19 cellular contexts compared by ENCODE assay signal in genomic region chr3:157906627-157907026, GRCh38.
DNase-seq lines count a peak whose midpoint lies in the region; ATAC-seq and TF ChIP-seq lines count a peak whose summit lies in the region.
"Had no signal": no experiment of that assay in that cellular context is flagged by ENCODE, and none has a peak within 500 bp of the region (broad histone marks: within the 10 kb centered on the region; RNA-seq: fewer than 3 reads in every experiment).

No MANE protein-coding gene starts in this region.

- H4K20me1 ChIP-seq in PC-3 (ENCODE audit: low read length): no peaks in the 10 kb centered on the region

- H3K4me1 ChIP-seq in cardiac muscle cell (ENCODE audit: low read depth): no peaks in the 10 kb centered on the region
- no peaks in the 10 kb centered on the region for H3K4me1 ChIP-seq in PC-3 (ENCODE audit: insufficient read depth, low read length)
- H3K4me1 ChIP-seq: uterus had no signal

- no peak overlapping the region for H2AFZ ChIP-seq in PC-3 (ENCODE audit: low read length)

- no peaks in the 10 kb centered on the region for H3K9me2 ChIP-seq in PC-3 (replicated peaks; ENCODE audit: low read length)

- BruUV-seq in PC-3 (replicated peaks; lab: Mats Ljungman, UMichigan): no TSS peak

- POLR2A ChIA-PET in PC-3 (lab: Charles Lee; ENCODE audit: unreplicated experiment): no interaction called here

- H3K79me2 ChIP-seq in PC-3 (ENCODE audit: low read length): no peaks in the 10 kb centered on the region

- H3K9ac ChIP-seq in PC-3 (ENCODE audit: low read length): no peak overlapping the region

- H3K36me3 ChIP-seq in cardiac muscle cell (no peaks in the 10 kb centered on the region), PC-3 (ENCODE audit: low read depth, low read length) (no peaks in the 10 kb centered on the region)
- H3K36me3 ChIP-seq: uterus had no signal

- H3K27me3 ChIP-seq in cardiac muscle cell (no peaks in the 10 kb centered on the region), PC-3 (ENCODE audit: low read length) (no peaks in the 10 kb centered on the region)
- H3K27me3 ChIP-seq: uterus had no signal

- peak in 1 of 2 donors; percentile 20 for DNase-seq in cardiac muscle cell (ENCODE audit: low read depth in 1 of 2, low spot score in 1 of 2)
- DNase-seq in left ventricle myocardium superior: no peak
- peak; percentile 57 for DNase-seq in PC-3
- DNase-seq in fibroblast of gingiva (ENCODE audit: low read depth): peak; percentile 58
- no peak for DNase-seq in NCI-H510A (lab: John Stamatoyannopoulos, UW)
- DNase-seq in germinal center (ENCODE audit: low spot score): no peak
- DNase-seq in left colon: no peak
- DNase-seq: activated CD4-positive, alpha-beta memory T cell treated with anti-CD3 and anti-CD28 coated beads, Interleukin-2, amount 10 ng/mL, durations not matched to agents 7 days and 5 days; activated T-cell treated with anti-CD3 and anti-CD28 coated beads, Interleukin-2, amount 50 U/mL, for 4 hours; AML-193; effector memory CD4-positive, alpha-beta T cell; naive thymus-derived CD8-positive, alpha-beta T cell; NCI-H2081 treated with DMSO at 0.1 percent for 48 hours; NCI-H774; stimulated activated naive CD4-positive, alpha-beta T cell treated with Interleukin-2 at 50 U/mL for 16 hours; T-helper 1 cell; uterus had no signal

- H3K27ac ChIP-seq in cardiac muscle cell (no peak overlapping the region), PC-3 (ENCODE audit: low read length) (no peak overlapping the region)
- H3K27ac ChIP-seq: uterus had no signal

- CTCF ChIA-PET in PC-3 (lab: Charles Lee): no interaction called here

- no peaks in the 10 kb centered on the region for H3F3A ChIP-seq in PC-3 (ENCODE audit: low read length, unreplicated experiment)

- H3K4me3 ChIP-seq in cardiac muscle cell: no peak overlapping the region
- no peak overlapping the region for H3K4me3 ChIP-seq in PC-3 (ENCODE audit: low read length)
- H3K4me3 ChIP-seq: lung, uterus had no signal

- ATAC-seq in left ventricle myocardium superior (no peak), PC-3 (peak; percentile 98), GM21825 (IDR thresholded peaks at IDR 0.05; ENCODE audit: unreplicated experiment) (no peak), left colon (no peak)
- ATAC-seq: activated T-cell treated with anti-CD3 and anti-CD28 coated beads, Interleukin-2, amount 50 U/mL, for 4 hours; naive thymus-derived CD8-positive, alpha-beta T cell had no signal

- no peaks in the 10 kb centered on the region for H3K9me3 ChIP-seq in cardiac muscle cell (ENCODE audit: low read depth)
- no peaks in the 10 kb centered on the region for H3K9me3 ChIP-seq in PC-3 (ENCODE audit: low read length)

- peak; percentile 12 for TF ChIP-seq CTCF in cardiac muscle cell (IDR thresholded peaks at IDR 0.05; ENCODE audit: low read depth, low read length)
- TF ChIP-seq CTCF in PC-3 (conservative IDR thresholded peaks at IDR 0.05; ENCODE audit: low read depth, low read length): peak; percentile 57

- intact Hi-C loops in left ventricle myocardium superior (cut with micrococcal nuclease) (no loop called here), PC-3 (cut with micrococcal nuclease) (loop anchor here (1.0 to 5.0 kb wide), 3 partner anchors 139 to 374 kb away; no protein-coding TSS in a partner anchor), left colon (cut with DNase I, micrococcal nuclease) (no loop called here)

- H3K4me2 ChIP-seq in PC-3 (ENCODE audit: low read length): no peak overlapping the region

Comparison
In these comparisons a context has a peak if more than half of its experiments do, and no peak if none do; other contexts are left out.
1. DNase-seq: peak in PC-3 (single experiment) and fibroblast of gingiva (single experiment); none in left ventricle myocardium superior (single experiment), NCI-H510A (single experiment), germinal center (single experiment) and left colon (0 of 2).